In the genomic region with DNA sequence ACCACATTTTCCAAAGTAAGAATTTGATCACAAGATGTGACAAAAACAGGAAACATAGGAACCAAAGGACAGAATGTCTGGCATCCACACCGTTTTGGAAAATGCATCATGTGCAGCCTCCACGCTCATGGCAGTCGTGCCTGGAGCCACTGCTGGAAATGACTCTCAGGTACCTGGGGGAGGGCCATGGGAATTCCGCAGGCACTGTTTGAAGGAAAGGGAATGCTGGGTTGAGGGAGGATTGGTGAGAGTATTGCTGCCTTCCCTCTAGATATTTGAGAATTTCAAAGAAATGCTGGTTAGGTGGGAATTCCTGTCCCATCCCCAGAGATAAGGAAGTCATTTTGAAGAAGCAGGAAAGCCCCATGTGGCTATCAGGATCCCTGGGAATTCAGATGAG, we compare ENCODE assay signal across 1 cellular context.
TF ChIP-seq lines count a peak whose summit lies in the region.

No MANE protein-coding gene starts in this region.

TF ChIP-seq in endothelial cell of umbilical vein, 7 proteins besides CTCF, POLR2A, EP300 and RAD21:
- no peak for TF ChIP-seq POLR2AphosphoS5 (IDR thresholded peaks at IDR 0.05; ENCODE audit: insufficient read depth, low read depth, low read length)
- TF ChIP-seq, protein P1, sequence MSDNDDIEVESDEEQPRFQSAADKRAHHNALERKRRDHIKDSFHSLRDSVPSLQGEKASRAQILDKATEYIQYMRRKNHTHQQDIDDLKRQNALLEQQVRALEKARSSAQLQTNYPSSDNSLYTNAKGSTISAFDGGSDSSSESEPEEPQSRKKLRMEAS (IDR thresholded peaks at IDR 0.05; ENCODE audit: insufficient read depth, insufficient read length), result no peak
- TF ChIP-seq JUN (IDR thresholded peaks at IDR 0.05; ENCODE audit: borderline replicate concordance, insufficient read depth, insufficient read length, low read depth), result no peak
- no peak for TF ChIP-seq EZH2 (IDR thresholded peaks at IDR 0.05; ENCODE audit: borderline replicate concordance, low read depth, low read length, severe bottlenecking)
- TF ChIP-seq FOS (IDR thresholded peaks at IDR 0.05; ENCODE audit: borderline replicate concordance, insufficient read depth, low read length), result no peak
- no peak for TF ChIP-seq GATA2 (IDR thresholded peaks at IDR 0.05; ENCODE audit: insufficient read depth, insufficient read length, low read depth, low read length)
- no peak for TF ChIP-seq MYC (IDR thresholded peaks at IDR 0.05; ENCODE audit: low read depth, low read length)
